In the genomic region with DNA sequence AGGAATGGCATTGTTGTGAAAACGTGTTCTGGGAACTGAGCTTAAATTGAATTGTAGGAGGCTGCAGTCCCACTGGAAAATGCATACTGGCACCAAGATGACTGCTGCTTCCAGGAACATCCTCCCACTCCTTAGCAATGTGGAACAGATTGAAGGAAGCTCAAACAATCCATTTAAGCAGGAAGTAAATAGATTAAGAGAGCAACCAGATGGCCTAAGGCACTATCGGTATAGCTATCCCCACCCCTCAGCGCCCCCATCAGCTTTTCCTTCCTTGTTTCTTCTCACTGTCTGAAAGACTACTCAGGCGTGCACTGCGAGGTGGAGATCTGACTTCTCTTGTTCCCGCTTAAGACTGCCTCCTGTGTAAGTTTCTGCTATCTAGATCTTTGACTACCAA, we compare ENCODE assay signal across 7 cellular contexts. TPM values are rescaled to one million over a fixed set of nuclear protein-coding genes. Genes with fewer than 3 reads are reported as not detected.
DNase-seq lines count a peak whose midpoint lies in the region; ATAC-seq and TF ChIP-seq lines count a peak whose summit lies in the region.

No MANE protein-coding gene starts in this region.

- no peak overlapping the region for H3K4me3 Mint-ChIP-seq in activated T-helper 1 cell treated with anti-CD3 and anti-CD28 coated beads, Interleukin-12 subunit alpha, Interleukin-12 subunit beta, Interleukin-2, Interleukin-4 antibody, amounts not matched to agents 30 ng/mL and 10 ng/mL and 1 ng/mL, durations not matched to agents 14 hours and 24 hours and 36 hours
- H3K4me3 Mint-ChIP-seq in CD8-positive, alpha-beta T cell: no peak overlapping the region

- H3K4me3 ChIP-seq in HEK293 (ENCODE audit: low read depth, low read length) (no peak overlapping the region), iPS-18a (ENCODE audit: low read length) (peak overlapping the region; percentile 58), spleen (no peak overlapping the region)
- H3K4me3 ChIP-seq in CD8-positive, alpha-beta T cell (ENCODE audit: low read depth, low read length): no peak overlapping the region

- peak overlapping the region; percentile 92 for H3K27ac ChIP-seq in HEK293 (ENCODE audit: extremely low read depth, low read depth, low read length)
- no peak overlapping the region for H3K27ac ChIP-seq in iPS-18a (ENCODE audit: low read length)
- peak overlapping the region in 7 of 8 donors; percentile 29 to 96 (median 57) for H3K27ac ChIP-seq in spleen
- H3K27ac ChIP-seq in CD8-positive, alpha-beta T cell (ENCODE audit: low read depth, low read length): no peak overlapping the region

- H3K9me3 ChIP-seq in HEK293 (ENCODE audit: control insufficient read depth, insufficient read depth, low read depth, low read length) (no peaks in the 10 kb centered on the region), iPS-18a (ENCODE audit: control insufficient read depth, low read depth, low read length) (no peaks in the 10 kb centered on the region), spleen (no peaks in the 10 kb centered on the region)
- H3K9me3 ChIP-seq in CD8-positive, alpha-beta T cell (ENCODE audit: low read length): no peaks in the 10 kb centered on the region

- peak overlapping the region; percentile 37 for H3K9ac ChIP-seq in iPS-18a (ENCODE audit: low read length)

- H3K9me3 Mint-ChIP-seq in activated T-helper 1 cell treated with anti-CD3 and anti-CD28 coated beads, Interleukin-12 subunit alpha, Interleukin-12 subunit beta, Interleukin-2, Interleukin-4 antibody, amounts not matched to agents 30 ng/mL and 10 ng/mL and 1 ng/mL, durations not matched to agents 14 hours and 24 hours and 36 hours: peaks cover 8% of the 10 kb centered on the region
- H3K9me3 Mint-ChIP-seq in CD8-positive, alpha-beta T cell: no peaks in the 10 kb centered on the region

- H3K36me3 Mint-ChIP-seq in activated T-helper 1 cell treated with anti-CD3 and anti-CD28 coated beads, Interleukin-12 subunit alpha, Interleukin-12 subunit beta, Interleukin-2, Interleukin-4 antibody, amounts not matched to agents 30 ng/mL and 10 ng/mL and 1 ng/mL, durations not matched to agents 14 hours and 24 hours and 36 hours (ENCODE audit: low read depth): peaks cover 19% of the 10 kb centered on the region
- H3K36me3 Mint-ChIP-seq in CD8-positive, alpha-beta T cell: peaks cover 10% of the 10 kb centered on the region

- no peak for ATAC-seq in CD8-positive, alpha-beta T cell

- no peaks in the 10 kb centered on the region for H3K27me3 Mint-ChIP-seq in activated T-helper 1 cell treated with anti-CD3 and anti-CD28 coated beads, Interleukin-12 subunit alpha, Interleukin-12 subunit beta, Interleukin-2, Interleukin-4 antibody, amounts not matched to agents 30 ng/mL and 10 ng/mL and 1 ng/mL, durations not matched to agents 14 hours and 24 hours and 36 hours (ENCODE audit: insufficient read depth)
- no peaks in the 10 kb centered on the region for H3K27me3 Mint-ChIP-seq in CD8-positive, alpha-beta T cell (ENCODE audit: low read depth)

- DNase-seq in activated T-helper 1 cell treated with anti-CD3 and anti-CD28 coated beads, Interleukin-12 subunit alpha, Interleukin-12 subunit beta, Interleukin-2, Interleukin-4 antibody, amounts not matched to agents 30 ng/mL and 10 ng/mL and 1 ng/mL, durations not matched to agents 14 hours and 24 hours and 36 hours (ENCODE audit: low spot score): no peak
- DNase-seq in spleen (peak; percentile 81), activated gamma-delta T cell treated with Interleukin-2 at 50 U/mL for 16 hours (no peak)
- DNase-seq in CD8-positive, alpha-beta T cell: no peak
- no peak for DNase-seq in stimulated activated CD4-positive, alpha-beta T cell treated with anti-CD3 and anti-CD28 coated beads, Interleukin-4, amount 100 ng/mL, for 24 hours

- TF ChIP-seq CTCF in HEK293 (tag by site-specific recombination; IDR thresholded peaks at IDR 0.05) (no peak), spleen (IDR thresholded peaks at IDR 0.05 in 8 of 11, conservative IDR thresholded peaks at IDR 0.05 in 3 of 11) (no peak)
- no peak for TF ChIP-seq CTCF in CD8-positive, alpha-beta T cell (IDR thresholded peaks at IDR 0.05)

- no peak for TF ChIP-seq POLR2A in spleen (IDR thresholded peaks at IDR 0.05)

- H3K27me3 ChIP-seq in iPS-18a (ENCODE audit: control insufficient read depth, insufficient read depth, low read length) (peaks cover 30% of the 10 kb centered on the region), spleen (replicated peaks in 1 of 7) (no peaks in the 10 kb centered on the region)
- H3K27me3 ChIP-seq in CD8-positive, alpha-beta T cell (ENCODE audit: insufficient read depth, low read length): no peaks in the 10 kb centered on the region

- H3K4me1 ChIP-seq in HEK293 (ENCODE audit: control insufficient read depth, insufficient read depth, low read length) (peaks cover 11% of the 10 kb centered on the region), iPS-18a (ENCODE audit: control insufficient read depth, low read depth, low read length) (peaks cover 32% of the 10 kb centered on the region), spleen (peaks cover 15 to 71% (median 50%) of the 10 kb centered on the region in 6 donors)
- H3K4me1 ChIP-seq in CD8-positive, alpha-beta T cell (ENCODE audit: insufficient read depth, low read length): peaks cover 21% of the 10 kb centered on the region

- CTCF ChIA-PET in HEK293 (lab: Yijun Ruan, JAX): no interaction called here
- CTCF ChIA-PET in CD8-positive, alpha-beta T cell (lab: Charles Lee): no interaction called here

- peaks cover 51% of the 10 kb centered on the region for H3K4me1 Mint-ChIP-seq in activated T-helper 1 cell treated with anti-CD3 and anti-CD28 coated beads, Interleukin-12 subunit alpha, Interleukin-12 subunit beta, Interleukin-2, Interleukin-4 antibody, amounts not matched to agents 30 ng/mL and 10 ng/mL and 1 ng/mL, durations not matched to agents 14 hours and 24 hours and 36 hours (ENCODE audit: low read depth)
- H3K4me1 Mint-ChIP-seq in CD8-positive, alpha-beta T cell (ENCODE audit: low read depth): peaks cover 31% of the 10 kb centered on the region

- POLR2A ChIA-PET in HEK293 (lab: Yijun Ruan, JAX): no interaction called here
- POLR2A ChIA-PET in CD8-positive, alpha-beta T cell (lab: Charles Lee): no interaction called here

- intact Hi-C loops in activated T-helper 1 cell treated with anti-CD3 and anti-CD28 coated beads, Interleukin-12 subunit alpha, Interleukin-12 subunit beta, Interleukin-2, Interleukin-4 antibody, amounts not matched to agents 30 ng/mL and 10 ng/mL and 1 ng/mL, durations not matched to agents 14 hours and 24 hours and 36 hours (cut with micrococcal nuclease): no loop called here
- intact Hi-C loops in spleen (cut with DNase I; ENCODE audit: low total_unique reads): no loop called here
- intact Hi-C loops in CD8-positive, alpha-beta T cell (cut with DNase I, micrococcal nuclease): loop anchor here in 1 of 2 experiments (5.0 kb wide), 1 partner anchor 73 kb away; a partner anchor contains a TSS

- WGBS in spleen, 5 donors: 31 to 41% (median 38%) methylated on average over 6 of the region's 6 CpGs

- peak overlapping the region; percentile 69 for H3K27ac Mint-ChIP-seq in activated T-helper 1 cell treated with anti-CD3 and anti-CD28 coated beads, Interleukin-12 subunit alpha, Interleukin-12 subunit beta, Interleukin-2, Interleukin-4 antibody, amounts not matched to agents 30 ng/mL and 10 ng/mL and 1 ng/mL, durations not matched to agents 14 hours and 24 hours and 36 hours
- H3K27ac Mint-ChIP-seq in CD8-positive, alpha-beta T cell: no peak overlapping the region

- H3K36me3 ChIP-seq in HEK293 (ENCODE audit: control insufficient read depth in 2 of 2, insufficient read depth in 1 of 2, low read length in 2 of 2) (no peaks in the 10 kb centered on the region), iPS-18a (ENCODE audit: control insufficient read depth, low read depth, low read length) (no peaks in the 10 kb centered on the region), spleen (no peaks in the 10 kb centered on the region)
- H3K36me3 ChIP-seq in CD8-positive, alpha-beta T cell (ENCODE audit: insufficient read depth, low read length): no peaks in the 10 kb centered on the region

TF ChIP-seq in HEK293, 187 proteins besides CTCF, POLR2A, EP300 and RAD21:
- TF ChIP-seq ZNF394 (tag by site-specific recombination; IDR thresholded peaks at IDR 0.05; ENCODE audit: borderline replicate concordance): no peak
- 0 out of 2 replicates have a peak, but pooled peaks have one; percentile 41 for TF ChIP-seq TRIM28 (IDR thresholded peaks at IDR 0.05; ENCODE audit: borderline replicate concordance, low read length)

RNA-seq across cellular contexts. Expression of a gene that starts 4.0 kb away (rescaled TPM):
- 223 and 232 TPM in 2 replicates for total RNA-seq in activated T-helper 1 cell treated with anti-CD3 and anti-CD28 coated beads, Interleukin-12 subunit alpha, Interleukin-12 subunit beta, Interleukin-2, Interleukin-4 antibody, amounts not matched to agents 30 ng/mL and 10 ng/mL and 1 ng/mL, durations not matched to agents 14 hours and 24 hours and 36 hours
- total RNA-seq in spleen: 100 to 1,000 TPM; 155 to 201 (median 175) TPM
- 100 to 1,000 TPM; 165 to 205 (median 186) TPM for polyA plus RNA-seq in spleen
- total RNA-seq in CD8-positive, alpha-beta T cell: 10 to 100 TPM; 26.1 to 32.1 TPM

Comparison
In these comparisons a context has a peak if more than half of its experiments do, and no peak if none do; other contexts are left out.
1. H3K27ac ChIP-seq: peak in HEK293 (single experiment) and spleen (7 of 8); none in iPS-18a (single experiment) and CD8-positive, alpha-beta T cell (single experiment).